Comparison of ENCODE assay signal across 9 cellular contexts in the genomic region with DNA sequence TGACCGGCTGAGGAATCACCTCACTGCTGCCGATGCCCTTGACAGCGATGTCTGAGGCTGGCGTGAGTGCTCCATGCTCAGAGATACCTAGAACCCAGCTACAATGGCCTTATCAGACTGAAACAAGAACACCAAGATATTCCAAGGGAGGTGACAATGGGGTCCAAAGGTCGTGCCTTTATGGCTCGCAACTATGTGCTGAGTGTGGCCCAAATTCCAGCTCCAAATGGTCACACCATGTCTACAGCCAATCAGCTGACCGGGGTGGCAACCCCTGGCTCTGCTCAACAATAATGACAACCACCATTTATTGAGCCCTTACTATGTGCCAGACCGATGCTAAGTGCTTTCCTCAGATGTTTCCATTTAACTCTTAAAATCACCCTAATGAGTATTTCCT. TPM values are rescaled to one million over a fixed set of nuclear protein-coding genes. Genes with fewer than 3 reads are reported as not detected.
DNase-seq lines count a peak whose midpoint lies in the region; ATAC-seq, FAIRE-seq and TF ChIP-seq lines count a peak whose summit lies in the region.
"Not testable (repeated sequence)": the region's sequence is repeated elsewhere in the genome, so short reads cannot be mapped to it uniquely, and the experiment has no call there.
"Had no signal": no experiment of that assay in that cellular context is flagged by ENCODE, and none has a peak within 500 bp of the region (broad histone marks: within the 10 kb centered on the region; RNA-seq: fewer than 3 reads in every experiment).

No MANE protein-coding gene starts in this region.

- H3K9me3 Mint-ChIP-seq in Caco-2 (ENCODE audit: unreplicated experiment) = peaks cover 10% of the 10 kb centered on the region
- H3K9me3 Mint-ChIP-seq in nephron; progenitor cell of endocrine pancreas (ENCODE audit: low read depth): not testable (repeated sequence)

- peak overlapping the region; percentile 56 for H3K27ac Mint-ChIP-seq in Caco-2 (ENCODE audit: unreplicated experiment)
- H3K27ac Mint-ChIP-seq in nephron = peak overlapping the region; percentile 30 to 71 (median 64)
- peak overlapping the region; percentile 86 for H3K27ac Mint-ChIP-seq in progenitor cell of endocrine pancreas

- H4K20me1 ChIP-seq in mammary epithelial cell (ENCODE audit: insufficient read depth, low read length); keratinocyte (ENCODE audit: control insufficient read depth, extremely low read depth, insufficient read depth, low read length): not testable (repeated sequence)

- H3K36me3 ChIP-seq in Caco-2 (ENCODE audit: control insufficient read depth, insufficient read depth, low read length); Peyer's patch; mammary epithelial cell (ENCODE audit: insufficient read depth, low read length); keratinocyte (ENCODE audit: control insufficient read depth in 2 of 2, extremely low read depth in 1 of 2, insufficient read depth in 2 of 2, low read length in 2 of 2): not testable (repeated sequence)

- peaks cover 34% of the 10 kb centered on the region for H3K79me2 ChIP-seq in mammary epithelial cell (ENCODE audit: insufficient read depth, low read length)
- peaks cover 26% of the 10 kb centered on the region for H3K79me2 ChIP-seq in keratinocyte (ENCODE audit: control insufficient read depth, insufficient read depth, low read length)

- H3K9me1 ChIP-seq in keratinocyte (ENCODE audit: control insufficient read depth, extremely low read depth, insufficient read depth, low read length) = not testable (repeated sequence)

- H3K4me1 ChIP-seq in Caco-2 = peaks cover 48% of the 10 kb centered on the region
- peaks cover 0 to 45% (median 0%) of the 10 kb centered on the region in 4 donors for H3K4me1 ChIP-seq in Peyer's patch
- H3K4me1 ChIP-seq in mammary epithelial cell (ENCODE audit: insufficient read depth, low read length) = peaks cover 27% of the 10 kb centered on the region
- H3K4me1 ChIP-seq in foreskin keratinocyte = peaks cover 11% of the 10 kb centered on the region
- H3K4me1 ChIP-seq in keratinocyte (ENCODE audit: control insufficient read depth, extremely low read depth, insufficient read depth, low read length) = peaks cover 42% of the 10 kb centered on the region

- not testable (repeated sequence) for H3K27me3 ChIP-seq in Caco-2 (replicated peaks; ENCODE audit: control insufficient read depth, insufficient read depth, low read length); Peyer's patch; mammary epithelial cell (ENCODE audit: insufficient read depth, low read length); foreskin keratinocyte; keratinocyte (ENCODE audit: control insufficient read depth, extremely low read depth, insufficient read depth, low read length)

- in situ Hi-C loops in mammary epithelial cell (cut with MboI; ENCODE audit: low sequenced_read_pairs in 2 of 2) = not testable (repeated sequence)

- H3K27ac ChIP-seq in Peyer's patch = peak overlapping the region in 2 of 4 donors; percentile 74 to 81
- not testable (repeated sequence) for H3K27ac ChIP-seq in mammary epithelial cell (ENCODE audit: insufficient read depth, low read depth, low read length)
- H3K27ac ChIP-seq in foreskin keratinocyte = peak overlapping the region; percentile 45
- peak overlapping the region; percentile 55 for H3K27ac ChIP-seq in keratinocyte (ENCODE audit: control insufficient read depth, insufficient read depth, low read length)

- H3K4me3 Mint-ChIP-seq in Caco-2 (ENCODE audit: unreplicated experiment) (peak overlapping the region; percentile 17), nephron (peak overlapping the region in 1 of 3 experiments; percentile 5)
- H3K4me3 Mint-ChIP-seq in progenitor cell of endocrine pancreas (ENCODE audit: low read depth) = not testable (repeated sequence)

- 79% methylated on average over 7 of the region's 8 CpGs for WGBS in mammary epithelial cell (ENCODE audit: low coverage, missing lambda C conversion rate)

- DNase-seq in Caco-2 (peak; percentile 71 to 87), Peyer's patch (peak in 2 of 3 donors; percentile 74 to 86)
- DNase-seq in mammary epithelial cell; foreskin keratinocyte; keratinocyte (ENCODE audit: low read depth, low spot score); progenitor cell of endocrine pancreas (ENCODE audit: low spot score, unreplicated experiment): not testable (repeated sequence)

- FAIRE-seq in keratinocyte (lab: Jason Lieb, UNC) = not testable (repeated sequence)

- dilution Hi-C loops in mammary epithelial cell (cut with HindIII; ENCODE audit: low sequenced_read_pairs); keratinocyte (cut with MboI; ENCODE audit: extremely low pct_ligation_motif_present, low sequenced_read_pairs): not testable (repeated sequence)

- not testable (repeated sequence) for H3K4me2 ChIP-seq in mammary epithelial cell (ENCODE audit: insufficient read depth, low read depth, low read length); keratinocyte (ENCODE audit: control insufficient read depth, extremely low read depth, insufficient read depth, low read depth, low read length)

- POLR2A ChIA-PET in Caco-2 (lab: Charles Lee) = not testable (repeated sequence)

- peak in 1 of 2 donors; percentile 19 for TF ChIP-seq POLR2A in Peyer's patch (IDR thresholded peaks at IDR 0.05)

- not testable (repeated sequence) for BruUV-seq in Caco-2 (replicated peaks; lab: Mats Ljungman, UMichigan); mammary epithelial cell (replicated peaks; lab: Mats Ljungman, UMichigan)

- CTCF ChIA-PET in Caco-2 (lab: Charles Lee) = interaction anchor here (0.6 kb wide), 1 partner anchor 30 kb away, joined by 3 read pairs; no protein-coding TSS in a partner anchor
- CTCF ChIA-PET in mammary epithelial cell (lab: Charles Lee; ENCODE audit: low non-redundant PET) = interaction anchor here (0.7 kb wide), 1 partner anchor 831 kb away, joined by 3 read pairs; no protein-coding TSS in a partner anchor

- peak overlapping the region; percentile 79 for H2AFZ ChIP-seq in mammary epithelial cell (ENCODE audit: low read depth, low read length)
- H2AFZ ChIP-seq in keratinocyte (ENCODE audit: control insufficient read depth, low read length) = not testable (repeated sequence)

- H3K36me3 Mint-ChIP-seq in Caco-2 (ENCODE audit: insufficient read depth, unreplicated experiment); nephron (ENCODE audit: low read depth); progenitor cell of endocrine pancreas (ENCODE audit: insufficient read depth): not testable (repeated sequence)

- ATAC-seq in foreskin keratinocyte = not testable (repeated sequence)

- not testable (repeated sequence) for TF ChIP-seq CTCF in Caco-2 (IDR thresholded peaks at IDR 0.05; ENCODE audit: insufficient read depth in 1 of 2, low read depth in 1 of 2, low read length in 1 of 2, severe bottlenecking in 1 of 2, unreplicated experiment in 1 of 2); Peyer's patch (IDR thresholded peaks at IDR 0.05); mammary epithelial cell (conservative IDR thresholded peaks at IDR 0.05 in 1 of 2, IDR thresholded peaks at IDR 0.05 in 1 of 2; ENCODE audit: extremely low read depth in 1 of 2, insufficient read depth in 1 of 2, low read depth in 1 of 2, low read length in 2 of 2); foreskin keratinocyte (conservative IDR thresholded peaks at IDR 0.05); keratinocyte (optimal IDR thresholded peaks at IDR 0.05 in 1 of 3, IDR thresholded peaks at IDR 0.05 in 1 of 3, conservative IDR thresholded peaks at IDR 0.05 in 1 of 3; ENCODE audit: extremely low read depth in 1 of 3, insufficient read depth in 2 of 3, low read length in 3 of 3); nephron (IDR thresholded peaks at IDR 0.05; ENCODE audit: unreplicated experiment in 3 of 3); progenitor cell of endocrine pancreas (IDR thresholded peaks at IDR 0.05; ENCODE audit: unreplicated experiment)

- H3K9me3 ChIP-seq in Caco-2; Peyer's patch; mammary epithelial cell (replicated peaks; ENCODE audit: insufficient read depth, low read length); keratinocyte (ENCODE audit: control insufficient read depth, low read depth, low read length): not testable (repeated sequence)

- H3K9ac ChIP-seq in mammary epithelial cell (ENCODE audit: insufficient read depth, low read length) = not testable (repeated sequence)
- peak overlapping the region; percentile 43 for H3K9ac ChIP-seq in keratinocyte (ENCODE audit: control insufficient read depth, extremely low read depth, insufficient read depth, low read length)

- not testable (repeated sequence) for H3K4me3 ChIP-seq in Caco-2 (ENCODE audit: low read depth, low read length); Peyer's patch; mammary epithelial cell (replicated peaks in 1 of 3; ENCODE audit: insufficient read depth in 1 of 3, low read depth in 2 of 3, low read length in 3 of 3); keratinocyte (ENCODE audit: control insufficient read depth in 2 of 3, extremely low read depth in 1 of 3, insufficient read depth in 2 of 3, low read depth in 1 of 3, low read length in 3 of 3)

- H3K4me1 Mint-ChIP-seq in Caco-2 (ENCODE audit: low read depth, unreplicated experiment) (peaks cover 39% of the 10 kb centered on the region), nephron (peaks cover 46% of the 10 kb centered on the region), progenitor cell of endocrine pancreas (ENCODE audit: low read depth) (peaks cover 39% of the 10 kb centered on the region)

- intact Hi-C loops in Caco-2 (cut with micrococcal nuclease; ENCODE audit: unreplicated experiment) = not testable (repeated sequence)
- intact Hi-C loops in mammary epithelial cell (cut with micrococcal nuclease) = loop anchor here (5.0 kb wide), 1 partner anchor 75 kb away; no protein-coding TSS in a partner anchor

- not testable (repeated sequence) for H3K27me3 Mint-ChIP-seq in Caco-2 (ENCODE audit: insufficient read depth, unreplicated experiment); nephron (ENCODE audit: low read depth); progenitor cell of endocrine pancreas

RNA-seq across cellular contexts. Expression of a gene that starts 20.3 kb away (rescaled TPM):
- 21.8 and 24.0 TPM in 2 replicates for total RNA-seq in Caco-2 (2022)
- 10 to 100 TPM; 15.7 to 63.2 (median 49.2) TPM for total RNA-seq in Peyer's patch
- 100 to 1,000 TPM in 1 of 2 donors, 10 to 100 TPM in 1; 32.2 to 134 TPM for total RNA-seq in mammary epithelial cell
- 29.5 TPM for polyA plus RNA-seq in mammary epithelial cell
- polyA minus RNA-seq in mammary epithelial cell = 58.6 TPM
- total RNA-seq in foreskin keratinocyte = 30.3 and 31.3 TPM in 2 replicates
- 7.6 and 9.5 TPM in 2 replicates for polyA plus RNA-seq in foreskin keratinocyte
- polyA plus RNA-seq in keratinocyte = 47.4 to 83.3 TPM (median 53.4 TPM) in 3 replicates
- polyA plus RNA-seq in keratinocyte (2011; ENCODE audit: low read depth) = 9.6 TPM
- polyA plus RNA-seq in keratinocyte (2011; cell fraction: cytosol; rRNA removed) = 19.3 and 21.3 TPM in 2 replicates
- polyA plus RNA-seq in keratinocyte (2011; cell fraction: nucleus; rRNA removed) = 158 and 171 TPM in 2 replicates
- polyA plus RNA-seq in keratinocyte (2012; ENCODE audit: low replicate concordance) = 20.1 and 45.5 TPM in 2 replicates
- 99.3 to 188 TPM (median 149 TPM) in 3 replicates for polyA minus RNA-seq in keratinocyte
- 77.9 TPM for polyA minus RNA-seq in keratinocyte (2011; cell fraction: cytosol; rRNA and poly(A)+ RNA removed)
- 361 and 389 TPM in 2 replicates for polyA minus RNA-seq in keratinocyte (2011; cell fraction: nucleus; rRNA and poly(A)+ RNA removed)
- 41.5 and 43.3 TPM in 2 replicates for total RNA-seq in progenitor cell of endocrine pancreas
- total RNA-seq: HFFc6 had no signal
- polyA plus RNA-seq: IgD-negative memory B cell had no signal
